Comparison of ENCODE assay signal across 8 cellular contexts in the genomic region with DNA sequence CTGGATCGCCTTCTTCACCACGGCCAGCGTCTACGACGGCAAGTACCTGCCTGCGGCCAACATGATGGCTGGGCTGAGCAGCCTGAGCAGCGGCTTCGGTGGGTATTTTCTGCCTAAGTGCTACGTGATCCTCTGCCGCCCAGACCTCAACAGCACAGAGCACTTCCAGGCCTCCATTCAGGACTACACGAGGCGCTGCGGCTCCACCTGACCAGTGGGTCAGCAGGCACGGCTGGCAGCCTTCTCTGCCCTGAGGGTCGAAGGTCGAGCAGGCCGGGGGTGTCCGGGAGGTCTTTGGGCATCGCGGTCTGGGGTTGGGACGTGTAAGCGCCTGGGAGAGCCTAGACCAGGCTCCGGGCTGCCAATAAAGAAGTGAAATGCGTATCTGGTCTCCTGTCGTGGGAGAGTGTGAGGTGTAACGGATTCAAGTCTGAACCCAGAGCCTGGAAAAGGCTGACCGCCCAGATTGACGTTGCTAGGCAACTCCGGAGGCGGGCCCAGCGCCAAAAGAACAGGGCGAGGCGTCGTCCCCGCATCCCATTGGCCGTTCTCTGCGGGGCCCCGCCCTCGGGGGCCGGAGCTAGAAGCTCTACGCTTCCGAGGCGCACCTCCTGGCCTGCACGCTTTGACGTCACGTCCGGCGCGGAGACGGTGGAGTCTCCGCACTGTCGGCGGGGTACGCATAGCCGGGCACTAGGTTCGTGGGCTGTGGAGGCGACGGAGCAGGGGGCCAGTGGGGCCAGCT. TPM values are rescaled to one million over a fixed set of nuclear protein-coding genes. Genes with fewer than 3 reads are reported as not detected.
DNase-seq lines count a peak whose midpoint lies in the region; ATAC-seq, FAIRE-seq and TF ChIP-seq lines count a peak whose summit lies in the region.

TSS of gene ZBTB48 (plus strand) at position 621 of the 745 bp plus-strand sequence. CDS start 616 bp downstream, outside the sequence.

- H3K36me3 ChIP-seq in keratinocyte (ENCODE audit: control insufficient read depth in 2 of 2, extremely low read depth in 1 of 2, insufficient read depth in 2 of 2, low read length in 2 of 2): peaks cover 0 to 7% of the 10 kb centered on the region in 2 experiments

- H4K20me1 ChIP-seq in keratinocyte (ENCODE audit: control insufficient read depth, extremely low read depth, insufficient read depth, low read length): no peaks in the 10 kb centered on the region

- FAIRE-seq in keratinocyte (lab: Jason Lieb, UNC): peak; percentile 86

- peak within 1 kb of the TSS; percentile 83 for H3K9ac ChIP-seq in keratinocyte (ENCODE audit: control insufficient read depth, extremely low read depth, insufficient read depth, low read length)

- H2AFZ ChIP-seq in keratinocyte (ENCODE audit: control insufficient read depth, low read length): peak within 1 kb of the TSS; percentile 86

- H3K9me3 ChIP-seq in keratinocyte (ENCODE audit: control insufficient read depth, low read depth, low read length): no peaks in the 10 kb centered on the region

- peak; percentile 96 for ATAC-seq in HG03432 (IDR thresholded peaks at IDR 0.05; ENCODE audit: unreplicated experiment)

- peak within 1 kb of the TSS; percentile 78 to 91 (median 90) for H3K4me3 ChIP-seq in keratinocyte (ENCODE audit: control insufficient read depth in 2 of 3, extremely low read depth in 1 of 3, insufficient read depth in 2 of 3, low read depth in 1 of 3, low read length in 3 of 3)

- peak; percentile 96 for TF ChIP-seq POLR2A in GM19099 (IDR thresholded peaks at IDR 0.05; ENCODE audit: extremely low read depth, insufficient read length, low read depth)

- TF ChIP-seq CTCF in keratinocyte (optimal IDR thresholded peaks at IDR 0.05 in 1 of 3, IDR thresholded peaks at IDR 0.05 in 1 of 3, conservative IDR thresholded peaks at IDR 0.05 in 1 of 3; ENCODE audit: extremely low read depth in 1 of 3, insufficient read depth in 2 of 3, low read length in 3 of 3): no peak

- peaks cover 26% of the 10 kb centered on the region for H3K4me1 ChIP-seq in keratinocyte (ENCODE audit: control insufficient read depth, extremely low read depth, insufficient read depth, low read length)

- peak within 1 kb of the TSS; percentile 69 for H3K27ac ChIP-seq in keratinocyte (ENCODE audit: control insufficient read depth, insufficient read depth, low read length)

- dilution Hi-C loops in keratinocyte (cut with MboI; ENCODE audit: extremely low pct_ligation_motif_present, low sequenced_read_pairs): no loop called here

- peaks cover 2% of the 10 kb centered on the region for H3K9me1 ChIP-seq in keratinocyte (ENCODE audit: control insufficient read depth, extremely low read depth, insufficient read depth, low read length)

- H3K4me2 ChIP-seq in keratinocyte (ENCODE audit: control insufficient read depth, extremely low read depth, insufficient read depth, low read depth, low read length): peak within 1 kb of the TSS; percentile 85

- DNase-seq in AG20443 (ENCODE audit: low spot score) (peak; percentile 100), NCI-H510A (lab: John Stamatoyannopoulos, UW) (peak; percentile 99), cerebellum (ENCODE audit: low spot score) (peak; percentile 100), keratinocyte (ENCODE audit: low read depth, low spot score) (no peak)
- peak; percentile 95 for DNase-seq in activated CD4-positive, alpha-beta T cell treated with anti-CD3 and anti-CD28 coated beads for 1 hour
- peak; percentile 92 to 95 for DNase-seq in stimulated activated CD4-positive, alpha-beta T cell treated with anti-CD3 and anti-CD28 coated beads, Interleukin-15, amount 100 ng/mL, for 1 hour (ENCODE audit: low read depth in 1 of 2, low spot score in 1 of 2)

- peaks cover 18% of the 10 kb centered on the region for H3K79me2 ChIP-seq in keratinocyte (ENCODE audit: control insufficient read depth, insufficient read depth, low read length)

- no peaks in the 10 kb centered on the region for H3K27me3 ChIP-seq in keratinocyte (ENCODE audit: control insufficient read depth, extremely low read depth, insufficient read depth, low read length)

RNA-seq across cellular contexts. Expression of gene ZBTB48, which starts in this region (rescaled TPM):
- total RNA-seq in cerebellum: 15.5 TPM
- polyA plus RNA-seq in keratinocyte: 9.7 to 21.1 TPM (median 10.9 TPM) in 3 replicates
- polyA plus RNA-seq in keratinocyte (2011; ENCODE audit: low read depth): 13.1 TPM
- polyA plus RNA-seq in keratinocyte (2011; cell fraction: cytosol; rRNA removed): 5.6 and 9.2 TPM in 2 replicates
- 28.2 and 30.9 TPM in 2 replicates for polyA plus RNA-seq in keratinocyte (2011; cell fraction: nucleus; rRNA removed)
- 11.5 and 12.6 TPM in 2 replicates for polyA plus RNA-seq in keratinocyte (2012; ENCODE audit: low replicate concordance)
- 12.6 to 19.0 TPM (median 16.8 TPM) in 3 replicates for polyA minus RNA-seq in keratinocyte
- polyA minus RNA-seq in keratinocyte (2011; cell fraction: cytosol; rRNA and poly(A)+ RNA removed): 25.7 TPM
- polyA minus RNA-seq in keratinocyte (2011; cell fraction: nucleus; rRNA and poly(A)+ RNA removed): 17.1 and 28.2 TPM in 2 replicates
